In genomic region chr9:98445576-98445975, GRCh38 we compare ENCODE assay signal across 17 cellular contexts.
DNase-seq lines count a peak whose midpoint lies in the region; ATAC-seq and TF ChIP-seq lines count a peak whose summit lies in the region.
"Had no signal": no experiment of that assay in that cellular context is flagged by ENCODE, and none has a peak within 500 bp of the region (broad histone marks: within the 10 kb centered on the region; RNA-seq: fewer than 3 reads in every experiment).

No MANE protein-coding gene starts in this region.

- H3K27me3 ChIP-seq in H7 (ENCODE audit: control insufficient read depth, insufficient read depth, low read length) (no peaks in the 10 kb centered on the region), RWPE2 (ENCODE audit: insufficient read depth, poor library complexity, severe bottlenecking) (peaks cover 3% of the 10 kb centered on the region), uterus (no peaks in the 10 kb centered on the region)

- TF ChIP-seq CTCF in RWPE2 (IDR thresholded peaks at IDR 0.05; ENCODE audit: poor library complexity, severe bottlenecking) = no peak
- no peak for TF ChIP-seq CTCF in uterus (IDR thresholded peaks at IDR 0.05)

- intact Hi-C loops in uterus (cut with DNase I; ENCODE audit: low total_unique reads) = no loop called here

- H3K9me3 ChIP-seq in RWPE2 (ENCODE audit: severe bottlenecking) (no peaks in the 10 kb centered on the region), uterus (no peaks in the 10 kb centered on the region)
- H3K9me3 ChIP-seq: HAP-1 had no signal

- ATAC-seq in RWPE2 (ENCODE audit: low read depth) = 0 out of 3 replicates have a peak, but pooled peaks have one; percentile 35
- no peak for ATAC-seq in HG03175 (IDR thresholded peaks at IDR 0.05; ENCODE audit: unreplicated experiment)
- ATAC-seq in GM18907 (IDR thresholded peaks at IDR 0.05; ENCODE audit: unreplicated experiment) = no peak
- no peak for ATAC-seq in GM18867 (IDR thresholded peaks at IDR 0.05; ENCODE audit: unreplicated experiment)
- ATAC-seq: T-cell had no signal

- H3K4me3 ChIP-seq in H7 (ENCODE audit: insufficient read depth, low read depth, low read length) (no peak overlapping the region), RWPE2 (ENCODE audit: severe bottlenecking) (no peak overlapping the region), uterus (no peak overlapping the region)
- H3K4me3 ChIP-seq: HAP-1 had no signal

- H3K4me1 ChIP-seq in RWPE2 (ENCODE audit: insufficient read depth, poor library complexity, severe bottlenecking) (no peaks in the 10 kb centered on the region), uterus (no peaks in the 10 kb centered on the region)
- H3K4me1 ChIP-seq: HAP-1 had no signal

- TF ChIP-seq POLR2A in uterus (IDR thresholded peaks at IDR 0.05) = no peak

- H3K36me3 ChIP-seq in H7 (replicated peaks; ENCODE audit: control insufficient read depth, insufficient read depth, low read length) (no peaks in the 10 kb centered on the region), RWPE2 (ENCODE audit: low read depth) (no peaks in the 10 kb centered on the region), uterus (no peaks in the 10 kb centered on the region)
- H3K36me3 ChIP-seq: HAP-1 had no signal

- peak; percentile 39 for DNase-seq in COLO668 (lab: John Stamatoyannopoulos, UW; ENCODE audit: unreplicated experiment)
- peak; percentile 30 for DNase-seq in H7
- peak; percentile 93 for DNase-seq in NCI-H2171 treated with DMSO at 0.1 percent for 48 hours (lab: John Stamatoyannopoulos, UW)
- no peak for DNase-seq in RWPE2 (ENCODE audit: low spot score)
- no peak for DNase-seq in uterus
- DNase-seq: CD4-positive, alpha-beta memory T cell; DMS 273 treated with DMSO at 0.1 percent for 48 hours; Kasumi-1; NCI-H187 treated with DMSO at 0.1 percent for 48 hours; NCI-H226; T-cell; T1000 had no signal

- no peak overlapping the region for H3K27ac ChIP-seq in RWPE2 (ENCODE audit: poor library complexity, severe bottlenecking)
- H3K27ac ChIP-seq in uterus = no peak overlapping the region
- H3K27ac ChIP-seq: RWPE1 had no signal

Comparison
In these comparisons a context has a peak if more than half of its experiments do, and no peak if none do; other contexts are left out.
1. DNase-seq: peak in COLO668 (single experiment), H7 (single experiment) and NCI-H2171 treated with DMSO at 0.1 percent for 48 hours (single experiment); none in RWPE2 (single experiment) and uterus (0 of 2).